19 cellular contexts compared by ENCODE assay signal in the genomic region with DNA sequence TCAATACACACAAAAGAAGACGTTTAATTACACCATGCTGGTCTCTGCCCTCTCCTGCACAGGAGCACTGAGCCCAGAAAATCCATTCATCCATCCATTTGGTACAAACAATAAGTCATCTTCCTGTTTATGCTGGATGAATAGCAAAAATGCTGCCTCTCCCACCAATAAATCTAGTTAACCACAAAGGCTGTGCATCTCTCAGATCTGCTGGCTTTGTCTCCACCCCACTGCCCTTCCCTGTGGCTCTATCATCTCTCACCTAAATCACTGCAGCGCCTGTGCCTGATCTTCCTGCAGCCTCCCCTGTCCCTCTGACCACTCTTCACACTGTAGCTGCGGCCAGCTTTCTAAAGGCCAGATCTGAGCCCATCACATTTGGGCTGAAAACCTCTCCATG.
A peak's percentile ranks its signal among the peaks of the same experiment; 100 is the strongest.
DNase-seq lines count a peak whose midpoint lies in the region; ATAC-seq and TF ChIP-seq lines count a peak whose summit lies in the region.
"Had no signal": no experiment of that assay in that cellular context is flagged by ENCODE, and none has a peak within 500 bp of the region (broad histone marks: within the 10 kb centered on the region; RNA-seq: fewer than 3 reads in every experiment).

No MANE protein-coding gene starts in this region.

- H3K4me2 ChIP-seq in GM23248 (ENCODE audit: unreplicated experiment): no peak overlapping the region
- no peak overlapping the region for H3K4me2 ChIP-seq in osteoblast (ENCODE audit: insufficient read depth, low read length)
- H3K4me2 ChIP-seq: hepatocyte had no signal

- no peak overlapping the region for H3K4me3 Mint-ChIP-seq in chondrocyte (ENCODE audit: unreplicated experiment)
- H3K4me3 Mint-ChIP-seq: activated CD4-positive, alpha-beta T cell treated with anti-CD3 and anti-CD28 coated beads, Interleukin-2, amount 10 ng/mL, durations not matched to agents 24 days and 14 days; activated naive CD8-positive, alpha-beta T cell treated with anti-CD3 and anti-CD28 coated beads for 36 hours; activated T-cell treated with anti-CD3 and anti-CD28 coated beads, Interleukin-2, amount 50 U/mL, for 24 hours; naive thymus-derived CD4-positive, alpha-beta T cell; T-helper 1 cell treated with Interleukin-12 subunit alpha and Interleukin-12 subunit beta and Interleukin-4 antibody, amounts not matched to agents 30 μg/mL and 1 μg/mL, for 36 hours had no signal

- H2AFZ ChIP-seq in GM23248: no peak overlapping the region
- H2AFZ ChIP-seq in osteoblast (ENCODE audit: low read length): no peak overlapping the region
- H2AFZ ChIP-seq: hepatocyte had no signal

- H3K4me3 ChIP-seq in GM23248 (no peak overlapping the region), osteoblast (ENCODE audit: insufficient read depth, low read length) (no peak overlapping the region)
- H3K4me3 ChIP-seq: hepatocyte, left ventricle myocardium inferior, psoas muscle, thoracic aorta had no signal

- H4K20me1 ChIP-seq in GM23248 (ENCODE audit: insufficient read depth): no peaks in the 10 kb centered on the region
- no peaks in the 10 kb centered on the region for H4K20me1 ChIP-seq in osteoblast (ENCODE audit: insufficient read depth, low read length)

- no peak overlapping the region for H3K27ac Mint-ChIP-seq in chondrocyte (ENCODE audit: unreplicated experiment)
- H3K27ac Mint-ChIP-seq: activated CD4-positive, alpha-beta T cell treated with anti-CD3 and anti-CD28 coated beads, Interleukin-2, amount 10 ng/mL, durations not matched to agents 24 days and 14 days; activated naive CD8-positive, alpha-beta T cell treated with anti-CD3 and anti-CD28 coated beads for 36 hours; activated T-cell treated with anti-CD3 and anti-CD28 coated beads, Interleukin-2, amount 50 U/mL, for 24 hours; naive thymus-derived CD4-positive, alpha-beta T cell had no signal

- H3K79me2 ChIP-seq in GM23248 (ENCODE audit: insufficient read depth): no peaks in the 10 kb centered on the region
- no peaks in the 10 kb centered on the region for H3K79me2 ChIP-seq in osteoblast (ENCODE audit: insufficient read depth, low read length)
- H3K79me2 ChIP-seq: hepatocyte had no signal

- 54 to 55% methylated on average over 3 of the region's 3 CpGs for WGBS in GM23248 (ENCODE audit: low coverage in 1 of 2, low lambda C conversion rate in 2 of 2, missing lambda C conversion rate in 2 of 2), 2 experiments

- H3K4me1 ChIP-seq in GM23248 (ENCODE audit: insufficient read depth) (peaks cover 10% of the 10 kb centered on the region), osteoblast (ENCODE audit: insufficient read depth, low read length) (peaks cover 15% of the 10 kb centered on the region)
- H3K4me1 ChIP-seq: left ventricle myocardium inferior, psoas muscle had no signal

- H3K9me3 ChIP-seq in GM23248 (ENCODE audit: low read depth): no peaks in the 10 kb centered on the region
- no peaks in the 10 kb centered on the region for H3K9me3 ChIP-seq in osteoblast (ENCODE audit: low read depth, low read length)
- H3K9me3 ChIP-seq: left ventricle myocardium inferior, psoas muscle, thoracic aorta had no signal

- TF ChIP-seq CTCF in chondrocyte (IDR thresholded peaks at IDR 0.05): no peak
- no peak for TF ChIP-seq CTCF in osteoblast (IDR thresholded peaks at IDR 0.05; ENCODE audit: extremely low read depth, low read depth, low read length)

- H3F3A ChIP-seq in GM23248 (ENCODE audit: insufficient read depth): no peaks in the 10 kb centered on the region

- H3K9me3 Mint-ChIP-seq in chondrocyte (ENCODE audit: low read depth): no peaks in the 10 kb centered on the region
- H3K9me3 Mint-ChIP-seq: activated CD4-positive, alpha-beta T cell treated with anti-CD3 and anti-CD28 coated beads, Interleukin-2, amount 10 ng/mL, durations not matched to agents 24 days and 14 days; activated naive CD8-positive, alpha-beta T cell treated with anti-CD3 and anti-CD28 coated beads for 36 hours; activated T-cell treated with anti-CD3 and anti-CD28 coated beads, Interleukin-2, amount 50 U/mL, for 24 hours; T-helper 1 cell treated with Interleukin-12 subunit alpha and Interleukin-12 subunit beta and Interleukin-4 antibody, amounts not matched to agents 30 μg/mL and 1 μg/mL, for 36 hours had no signal

- in situ Hi-C loops in GM23248 (cut with MboI): no loop called here

- DNase-seq in GM23248: peak; percentile 41
- DNase-seq in OCI-M1 (lab: John Stamatoyannopoulos, UW): peak; percentile 12
- DNase-seq in chondrocyte (ENCODE audit: low spot score): peak; percentile 26
- peak; percentile 91 for DNase-seq in osteoblast (ENCODE audit: insufficient read length, low spot score, missing footprints)
- DNase-seq in CD1c-positive myeloid dendritic cell (ENCODE audit: extremely low spot score): no peak
- DNase-seq in middle frontal gyrus (ENCODE audit: extremely low spot score, low spot score): no peak
- DNase-seq: activated CD4-positive, alpha-beta T cell treated with anti-CD3 and anti-CD28 coated beads, Interleukin-2, amount 10 ng/mL, durations not matched to agents 24 days and 14 days; activated naive CD8-positive, alpha-beta T cell treated with anti-CD3 and anti-CD28 coated beads for 36 hours; activated T-cell treated with anti-CD3 and anti-CD28 coated beads, Interleukin-2, amount 50 U/mL, for 24 hours; left ventricle myocardium inferior; naive thymus-derived CD4-positive, alpha-beta T cell; NCI-H510A had no signal

- H3K36me3 ChIP-seq in GM23248 (ENCODE audit: low read depth): no peaks in the 10 kb centered on the region
- no peaks in the 10 kb centered on the region for H3K36me3 ChIP-seq in osteoblast (ENCODE audit: insufficient read depth, low read length)
- H3K36me3 ChIP-seq: left ventricle myocardium inferior, thoracic aorta had no signal

- H3K27me3 ChIP-seq in GM23248 (replicated peaks; ENCODE audit: insufficient read depth): no peaks in the 10 kb centered on the region
- no peaks in the 10 kb centered on the region for H3K27me3 ChIP-seq in osteoblast (ENCODE audit: insufficient read depth, low read length)
- H3K27me3 ChIP-seq: hepatocyte had no signal

- H3K27ac ChIP-seq in GM23248 (no peak overlapping the region), osteoblast (ENCODE audit: low read depth, low read length) (no peak overlapping the region)
- H3K27ac ChIP-seq: C4-2B, hepatocyte, left ventricle myocardium inferior, psoas muscle, thoracic aorta had no signal

- ATAC-seq in GM18517 (IDR thresholded peaks at IDR 0.05; ENCODE audit: unreplicated experiment) (no peak), GM18868 (IDR thresholded peaks at IDR 0.05; ENCODE audit: unreplicated experiment) (no peak)
- ATAC-seq: naive thymus-derived CD4-positive, alpha-beta T cell; psoas muscle had no signal

- peaks cover 10% of the 10 kb centered on the region for H3K27me3 Mint-ChIP-seq in chondrocyte (ENCODE audit: low read depth)
- H3K27me3 Mint-ChIP-seq: activated CD4-positive, alpha-beta T cell treated with anti-CD3 and anti-CD28 coated beads, Interleukin-2, amount 10 ng/mL, durations not matched to agents 24 days and 14 days; activated naive CD8-positive, alpha-beta T cell treated with anti-CD3 and anti-CD28 coated beads for 36 hours; activated T-cell treated with anti-CD3 and anti-CD28 coated beads, Interleukin-2, amount 50 U/mL, for 24 hours had no signal

- no peak overlapping the region for H3K9ac ChIP-seq in GM23248

- peaks cover 13% of the 10 kb centered on the region for H3K4me1 Mint-ChIP-seq in chondrocyte (ENCODE audit: low read depth)
- H3K4me1 Mint-ChIP-seq: activated naive CD8-positive, alpha-beta T cell treated with anti-CD3 and anti-CD28 coated beads for 36 hours; naive thymus-derived CD4-positive, alpha-beta T cell had no signal

- H3K36me3 Mint-ChIP-seq in chondrocyte (ENCODE audit: low read depth): no peaks in the 10 kb centered on the region
- H3K36me3 Mint-ChIP-seq: activated naive CD8-positive, alpha-beta T cell treated with anti-CD3 and anti-CD28 coated beads for 36 hours; naive thymus-derived CD4-positive, alpha-beta T cell had no signal

- no peaks in the 10 kb centered on the region for H3K9me2 ChIP-seq in GM23248 (ENCODE audit: insufficient read depth)

Comparison
In these comparisons a context has a peak if more than half of its experiments do, and no peak if none do; other contexts are left out.
1. DNase-seq: peak in GM23248 (single experiment), OCI-M1 (single experiment), chondrocyte (single experiment) and osteoblast (single experiment); none in CD1c-positive myeloid dendritic cell (single experiment) and middle frontal gyrus (single experiment).